8 cellular contexts compared by ENCODE assay signal in genomic region chr16:2147981-2148671, GRCh38. TPM values are rescaled to one million over a fixed set of nuclear protein-coding genes. Genes with fewer than 3 reads are reported as not detected.
DNase-seq lines count a peak whose midpoint lies in the region; TF ChIP-seq lines count a peak whose summit lies in the region.

Gene RAB26, plus strand, starts transcription at chr16:2148625. Its CDS starts 159 bp downstream, at chr16:2148784.

- TF ChIP-seq CTCF in WERI-Rb-1 (IDR thresholded peaks at IDR 0.05; ENCODE audit: low read depth, low read length) (no peak), kidney epithelial cell (IDR thresholded peaks at IDR 0.05; ENCODE audit: insufficient read depth, low read length, poor library complexity, severe bottlenecking) (no peak)

- H3K27me3 ChIP-seq in WERI-Rb-1 (ENCODE audit: insufficient read depth, low read depth, severe bottlenecking) (no peaks in the 10 kb centered on the region), kidney epithelial cell (ENCODE audit: control insufficient read depth, insufficient read depth, low read length) (peaks cover 3% of the 10 kb centered on the region)

- peak; percentile 57 for DNase-seq in stimulated activated CD4-positive, alpha-beta T cell treated with anti-CD3 and anti-CD28 coated beads, Interleukin-12 subunit alpha, Interleukin-12 subunit beta, amount 100 ng/mL, for 4 hours
- no peak for DNase-seq in stimulated activated CD4-positive, alpha-beta T cell treated with anti-CD3 and anti-CD28 coated beads, Interleukin-1b, Interleukin-23, amount 100 ng/mL, for 48 hours
- peak; percentile 76 for DNase-seq in NCI-H2081 treated with DMSO at 0.1 percent for 48 hours (lab: John Stamatoyannopoulos, UW)
- peak; percentile 90 for DNase-seq in WERI-Rb-1
- DNase-seq in kidney epithelial cell (ENCODE audit: low read depth), result no peak
- DNase-seq in stimulated activated CD4-positive, alpha-beta T cell treated with anti-CD3 and anti-CD28 coated beads, Interleukin-2, amount 100 ng/mL, for 48 hours, result peak; percentile 35 to 46
- DNase-seq in NK-92 (lab: John Stamatoyannopoulos, UW; ENCODE audit: unreplicated experiment), result no peak

- peak within 1 kb of the TSS; percentile 97 for H3K27ac ChIP-seq in WERI-Rb-1
- H3K27ac ChIP-seq in cingulate gyrus (ENCODE audit: low read depth, low read length), result peak within 1 kb of the TSS; percentile 72

- H3K36me3 ChIP-seq in WERI-Rb-1 (peaks cover 29% of the 10 kb centered on the region), kidney epithelial cell (ENCODE audit: control insufficient read depth, insufficient read depth, low read length) (peaks cover 4% of the 10 kb centered on the region)

- H3K4me3 ChIP-seq in WERI-Rb-1 (ENCODE audit: low read depth, low read length), result peak within 1 kb of the TSS; percentile 82
- peak within 1 kb of the TSS; percentile 30 for H3K4me3 ChIP-seq in kidney epithelial cell (ENCODE audit: low read depth, low read length)

- H3K9me3 ChIP-seq in WERI-Rb-1 (ENCODE audit: severe bottlenecking), result no peaks in the 10 kb centered on the region

RNA-seq across cellular contexts. Expression of gene RAB26, which starts in this region (rescaled TPM):
- total RNA-seq in kidney epithelial cell, result 0.54 and 0.68 TPM in 2 replicates

Comparison
In these comparisons a context has a peak if more than half of its experiments do, and no peak if none do; other contexts are left out.
1. DNase-seq: peak in stimulated activated CD4-positive, alpha-beta T cell treated with anti-CD3 and anti-CD28 coated beads, Interleukin-12 subunit alpha, Interleukin-12 subunit beta, amount 100 ng/mL, for 4 hours (single experiment), NCI-H2081 treated with DMSO at 0.1 percent for 48 hours (single experiment), WERI-Rb-1 (single experiment) and stimulated activated CD4-positive, alpha-beta T cell treated with anti-CD3 and anti-CD28 coated beads, Interleukin-2, amount 100 ng/mL, for 48 hours (2 of 2); none in stimulated activated CD4-positive, alpha-beta T cell treated with anti-CD3 and anti-CD28 coated beads, Interleukin-1b, Interleukin-23, amount 100 ng/mL, for 48 hours (single experiment), kidney epithelial cell (single experiment) and NK-92 (single experiment).